Comparison of ENCODE assay signal across 8 cellular contexts in the genomic region with DNA sequence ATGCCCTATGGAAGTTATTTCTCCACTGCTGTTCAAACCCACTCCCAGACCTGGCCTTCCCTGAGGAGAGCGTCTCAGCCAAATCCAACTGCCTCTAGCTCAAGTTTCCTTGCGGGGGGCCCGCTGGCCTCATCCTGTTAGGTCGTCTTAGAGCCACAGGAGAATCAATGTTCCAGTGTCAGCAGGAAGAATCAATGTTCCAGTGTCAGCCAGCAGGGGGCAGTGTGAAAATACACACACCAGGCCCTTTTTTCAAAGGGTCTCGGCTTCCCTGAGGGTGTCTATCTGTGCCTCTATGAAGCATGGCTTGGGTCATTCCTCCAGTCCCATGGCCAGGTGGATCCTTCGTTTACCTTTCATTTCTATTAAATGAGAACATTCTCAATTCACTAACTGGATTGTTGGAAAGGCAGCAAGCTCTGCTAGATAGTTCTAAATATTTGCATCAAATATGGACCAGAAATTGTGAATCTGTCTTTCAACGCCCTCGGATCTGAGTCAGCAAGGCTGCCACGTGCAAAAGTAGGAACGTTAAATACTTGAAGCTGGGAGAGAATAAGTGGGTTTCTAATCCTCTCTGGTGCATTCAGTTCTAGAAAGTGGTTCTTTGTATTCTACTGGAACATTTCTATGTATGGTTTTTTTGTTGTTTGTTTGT. TPM values are rescaled to one million over a fixed set of nuclear protein-coding genes. Genes with fewer than 3 reads are reported as not detected.
DNase-seq lines count a peak whose midpoint lies in the region; FAIRE-seq and TF ChIP-seq lines count a peak whose summit lies in the region.

No MANE protein-coding gene starts in this region.

- H2BK12ac ChIP-seq in H1 (ENCODE audit: low read depth, low read length): no peak overlapping the region
- no peak overlapping the region for H2BK12ac ChIP-seq in neuronal stem cell (ENCODE audit: low read length)

- POLR2A ChIA-PET in activated CD4-positive, alpha-beta memory T cell treated with anti-CD3 and anti-CD28 coated beads, Interleukin-2, amount 10 ng/mL, durations not matched to agents 7 days and 5 days (lab: Charles Lee): interaction anchor here (0.8 kb wide), 1 partner anchor 51 kb away, joined by 3 read pairs; no protein-coding TSS in a partner anchor
- POLR2A ChIA-PET in H1 (lab: Charles Lee; ENCODE audit: partially characterized antibody): interaction anchor here (0.7 kb wide), 1 partner anchor 84 kb away, joined by 3 read pairs; no protein-coding TSS in a partner anchor

- H2BK120ac ChIP-seq in H1 (replicated peaks; ENCODE audit: low read depth, low read length) (no peak overlapping the region), neuronal stem cell (ENCODE audit: low read depth, low read length) (no peak overlapping the region)

- TF ChIP-seq CTCF in H1 (IDR thresholded peaks at IDR 0.05; ENCODE audit: control extremely low read depth in 1 of 3, insufficient read depth in 1 of 3, low read depth in 1 of 3, low read length in 3 of 3): peak; percentile 48 to 90 (median 63)
- TF ChIP-seq CTCF in transverse colon (IDR thresholded peaks at IDR 0.05): peak; percentile 43 to 79 (median 71)

- peak; percentile 57 to 66 for TF ChIP-seq RAD21 in H1 (IDR thresholded peaks at IDR 0.05 in 1 of 2, conservative IDR thresholded peaks at IDR 0.05 in 1 of 2; ENCODE audit: low read depth in 2 of 2, low read length in 2 of 2)

- no peak overlapping the region for H4K91ac ChIP-seq in H1 (replicated peaks; ENCODE audit: insufficient read length, low read length)
- H4K91ac ChIP-seq in neuronal stem cell (ENCODE audit: low read depth, low read length, poor library complexity): no peak overlapping the region

- H3K14ac ChIP-seq in H1 (ENCODE audit: insufficient read length) (no peak overlapping the region), neuronal stem cell (ENCODE audit: low read length) (no peak overlapping the region)

- H3K4me1 ChIP-seq in H1 (replicated peaks in 1 of 4; ENCODE audit: control insufficient read depth in 3 of 4, insufficient read depth in 4 of 4, low read length in 3 of 4) (no peaks in the 10 kb centered on the region), neuronal stem cell (ENCODE audit: control insufficient read depth in 2 of 2, insufficient read depth in 1 of 2, low read depth in 1 of 2, low read length in 2 of 2) (no peaks in the 10 kb centered on the region), transverse colon (no peaks in the 10 kb centered on the region)

- no peak overlapping the region for H4K5ac ChIP-seq in H1 (ENCODE audit: insufficient read length, low read depth, low read length)

- in situ Hi-C loops in transverse colon (cut with MboI; ENCODE audit: low pct_ligation_motif_present in 1 of 4, low pct_unique_long_range_greater_than_20kb in 1 of 4, low sequenced_read_pairs in 3 of 4): no loop called here

- H3K27me3 ChIP-seq in H1 (replicated peaks in 1 of 4; ENCODE audit: control insufficient read depth in 3 of 4, extremely low read depth in 1 of 4, insufficient read depth in 3 of 4, low read length in 3 of 4): no peaks in the 10 kb centered on the region
- peaks cover 0 to 2% (median 0%) of the 10 kb centered on the region in 3 experiments for H3K27me3 ChIP-seq in neuronal stem cell (ENCODE audit: control insufficient read depth in 3 of 3, insufficient read depth in 3 of 3, low read depth in 1 of 3, low read length in 3 of 3)
- H3K27me3 ChIP-seq in transverse colon: peaks cover 3% of the 10 kb centered on the region

- H3K27me3 Mint-ChIP-seq in activated CD4-positive, alpha-beta memory T cell treated with anti-CD3 and anti-CD28 coated beads, Interleukin-2, amount 10 ng/mL, durations not matched to agents 7 days and 5 days: peaks cover 13% of the 10 kb centered on the region

- H3K9me3 Mint-ChIP-seq in activated CD4-positive, alpha-beta memory T cell treated with anti-CD3 and anti-CD28 coated beads, Interleukin-2, amount 10 ng/mL, durations not matched to agents 7 days and 5 days: no peaks in the 10 kb centered on the region

- H2BK5ac ChIP-seq in H1 (ENCODE audit: low read depth, low read length) (no peak overlapping the region), neuronal stem cell (ENCODE audit: low read length) (no peak overlapping the region)

- H2AK5ac ChIP-seq in H1 (ENCODE audit: low read depth, low read length) (no peak overlapping the region), neuronal stem cell (ENCODE audit: low read depth, low read length) (no peak overlapping the region)

- DNase-seq in NCI-H2196 (lab: John Stamatoyannopoulos, UW; ENCODE audit: unreplicated experiment) (peak; percentile 39), NCI-H2196 treated with DMSO at 0.1 percent for 48 hours (lab: John Stamatoyannopoulos, UW; ENCODE audit: unreplicated experiment) (no peak), NCI-H1105 (lab: John Stamatoyannopoulos, UW) (peak; percentile 14), H1 (ENCODE audit: low read depth in 1 of 2, low spot score in 2 of 2) (peak; percentile 58 to 90), neuronal stem cell (ENCODE audit: low spot score) (peak; percentile 64), transverse colon (peak; percentile 56), NCI-H774 (lab: John Stamatoyannopoulos, UW) (no peak)
- peak; percentile 70 for DNase-seq in activated CD4-positive, alpha-beta memory T cell treated with anti-CD3 and anti-CD28 coated beads, Interleukin-2, amount 10 ng/mL, durations not matched to agents 7 days and 5 days

- H3K18ac ChIP-seq in H1 (ENCODE audit: extremely low read depth, low read length): no peak overlapping the region
- H3K18ac ChIP-seq in neuronal stem cell (ENCODE audit: low read length): no peak overlapping the region

- no peak overlapping the region for H3K9ac ChIP-seq in H1 (replicated peaks in 1 of 4; ENCODE audit: extremely low read depth in 1 of 4, low read depth in 3 of 4, low read length in 3 of 4)
- no peak overlapping the region for H3K9ac ChIP-seq in neuronal stem cell (ENCODE audit: low read depth, low read length, poor library complexity)

- H3K4me3 Mint-ChIP-seq in activated CD4-positive, alpha-beta memory T cell treated with anti-CD3 and anti-CD28 coated beads, Interleukin-2, amount 10 ng/mL, durations not matched to agents 7 days and 5 days: no peak overlapping the region

- H4K20me1 ChIP-seq in H1 (replicated peaks in 1 of 2; ENCODE audit: control insufficient read depth in 1 of 2, insufficient read depth in 2 of 2, low read length in 2 of 2): no peaks in the 10 kb centered on the region

- no peak for TF ChIP-seq EP300 in H1 (IDR thresholded peaks at IDR 0.05; ENCODE audit: borderline replicate concordance in 1 of 2, low read depth in 2 of 2, low read length in 2 of 2)
- no peak for TF ChIP-seq EP300 in transverse colon (IDR thresholded peaks at IDR 0.05; ENCODE audit: low read depth)

- H2BK20ac ChIP-seq in H1 (ENCODE audit: low read length): no peak overlapping the region

- H2BK15ac ChIP-seq in H1 (ENCODE audit: low read length) (no peak overlapping the region), neuronal stem cell (ENCODE audit: low read length) (no peak overlapping the region)

- H3K79me1 ChIP-seq in H1 (ENCODE audit: low read depth, low read length) (no peaks in the 10 kb centered on the region), neuronal stem cell (ENCODE audit: low read depth, low read length) (no peaks in the 10 kb centered on the region)

- CTCF ChIA-PET in activated CD4-positive, alpha-beta memory T cell treated with anti-CD3 and anti-CD28 coated beads, Interleukin-2, amount 10 ng/mL, durations not matched to agents 7 days and 5 days (lab: Charles Lee): interaction anchor here (0.5 to 4.9 kb wide), 31 partner anchors 9 to 374 kb away, joined by 3 to 28 read pairs (median 4); no protein-coding TSS in a partner anchor
- CTCF ChIA-PET in H1 (lab: Charles Lee; ENCODE audit: partially characterized antibody): interaction anchor here (0.6 to 2.8 kb wide), 48 partner anchors 8 to 399 kb away, joined by 3 to 16 read pairs (median 4); a partner anchor contains a TSS

- H2AFZ ChIP-seq in H1 (ENCODE audit: low read length) (no peak overlapping the region), neuronal stem cell (ENCODE audit: low read length) (no peak overlapping the region)

- H3K27ac ChIP-seq in H1 (ENCODE audit: low read depth, low read length) (no peak overlapping the region), neuronal stem cell (replicated peaks; ENCODE audit: low read length) (no peak overlapping the region), transverse colon (no peak overlapping the region)

- H3K4me3 ChIP-seq in H1 (ENCODE audit: extremely low read depth in 1 of 4, insufficient read depth in 2 of 4, low read depth in 3 of 4, low read length in 4 of 4) (no peak overlapping the region), neuronal stem cell (ENCODE audit: low read length in 2 of 2) (no peak overlapping the region), transverse colon (no peak overlapping the region)

- H4K8ac ChIP-seq in H1 (ENCODE audit: extremely low read depth, insufficient read depth, low read length) (no peak overlapping the region), neuronal stem cell (ENCODE audit: low read depth, low read length) (no peak overlapping the region)

- H3K36me3 ChIP-seq in H1 (ENCODE audit: control insufficient read depth in 2 of 4, insufficient read depth in 4 of 4, low read length in 3 of 4): no peaks in the 10 kb centered on the region
- H3K36me3 ChIP-seq in neuronal stem cell (replicated peaks in 1 of 2; ENCODE audit: control insufficient read depth in 2 of 2, insufficient read depth in 2 of 2, low read length in 2 of 2): no peaks in the 10 kb centered on the region
- H3K36me3 ChIP-seq in transverse colon: no peaks in the 10 kb centered on the region

- H3K36me3 Mint-ChIP-seq in activated CD4-positive, alpha-beta memory T cell treated with anti-CD3 and anti-CD28 coated beads, Interleukin-2, amount 10 ng/mL, durations not matched to agents 7 days and 5 days (ENCODE audit: low read depth): no peaks in the 10 kb centered on the region

- no peak overlapping the region for H3K4ac ChIP-seq in H1 (replicated peaks; ENCODE audit: insufficient read length, low read depth, low read length)
- no peak overlapping the region for H3K4ac ChIP-seq in neuronal stem cell (ENCODE audit: low read length)

- 56% methylated on average over 10 of the region's 10 CpGs; no CpG with 5 or more reads in 1 of the 2 experiments for WGBS in H1 (ENCODE audit: extremely low coverage in 1 of 2, insufficient coverage in 1 of 2, insufficient read length in 1 of 2, insufficient replicate concordance in 2 of 2, low coverage in 1 of 2, low lambda C conversion rate in 2 of 2, missing lambda C conversion rate in 1 of 2), 2 experiments
- WGBS in neuronal stem cell (ENCODE audit: extremely low coverage in 2 of 2, insufficient read length in 2 of 2, insufficient replicate concordance in 1 of 2), 2 donors: no CpG with 5 or more reads among the region's 10 CpGs
- WGBS in transverse colon (ENCODE audit: low coverage in 1 of 2), 2 donors: 30 to 41% methylated on average over 5 to 10 of the region's 10 CpGs

- H3K79me2 ChIP-seq in H1 (ENCODE audit: control insufficient read depth in 1 of 2, insufficient read depth in 2 of 2, low read length in 2 of 2): no peaks in the 10 kb centered on the region

- H3K9me3 ChIP-seq in H1 (ENCODE audit: insufficient read depth in 2 of 2, low read depth in 1 of 2, low read length in 1 of 2) (no peaks in the 10 kb centered on the region), neuronal stem cell (replicated peaks in 1 of 2; ENCODE audit: control insufficient read depth in 2 of 2, insufficient read depth in 1 of 2, low read depth in 1 of 2, low read length in 2 of 2) (no peaks in the 10 kb centered on the region), transverse colon (no peaks in the 10 kb centered on the region)

- peaks cover 2% of the 10 kb centered on the region for H3K4me1 Mint-ChIP-seq in activated CD4-positive, alpha-beta memory T cell treated with anti-CD3 and anti-CD28 coated beads, Interleukin-2, amount 10 ng/mL, durations not matched to agents 7 days and 5 days

- no peak for TF ChIP-seq POLR2A in H1 (IDR thresholded peaks at IDR 0.05; ENCODE audit: control extremely low read depth in 1 of 2, low read depth in 2 of 2, low read length in 2 of 2)
- no peak for TF ChIP-seq POLR2A in transverse colon (IDR thresholded peaks at IDR 0.05)

- peak; percentile 68 for FAIRE-seq in H1 (lab: Jason Lieb, UNC)

- H3K23ac ChIP-seq in H1 (ENCODE audit: insufficient read length) (no peak overlapping the region), neuronal stem cell (ENCODE audit: low read depth, low read length, poor library complexity) (no peak overlapping the region)

- H3K56ac ChIP-seq in H1 (replicated peaks; ENCODE audit: insufficient read length, low read depth, low read length): no peak overlapping the region

- intact Hi-C loops in transverse colon (cut with DNase I; ENCODE audit: low total_unique reads): no loop called here

- no peaks in the 10 kb centered on the region for H3K23me2 ChIP-seq in H1 (ENCODE audit: low read depth, low read length)

- no peak overlapping the region for H3K4me2 ChIP-seq in H1 (ENCODE audit: insufficient read depth in 1 of 2, low read depth in 2 of 2, low read length in 2 of 2)
- no peak overlapping the region for H3K4me2 ChIP-seq in neuronal stem cell (ENCODE audit: insufficient read depth, low read length, poor library complexity, severe bottlenecking)

- no peak overlapping the region for H3K27ac Mint-ChIP-seq in activated CD4-positive, alpha-beta memory T cell treated with anti-CD3 and anti-CD28 coated beads, Interleukin-2, amount 10 ng/mL, durations not matched to agents 7 days and 5 days

RNA-seq across cellular contexts. Expression of a gene that starts 19.2 kb away (rescaled TPM):
- total RNA-seq in activated CD4-positive, alpha-beta memory T cell treated with anti-CD3 and anti-CD28 coated beads, Interleukin-2, amount 10 ng/mL, durations not matched to agents 7 days and 5 days: not detected
- total RNA-seq in H1 (2021; fragmentation: NEBNext Ultra II Directional; extraction: Animal tissue kit (Norgen Biotek cat#: 25700)): 0.08 and 0.11 TPM in 2 replicates
- polyA plus RNA-seq in H1 (2011; rRNA removed): 0.03 and 0.09 TPM in 2 replicates
- polyA plus RNA-seq in H1 (2011; cell fraction: cytosol; rRNA removed): 0.05 TPM
- polyA plus RNA-seq in H1 (2011; cell fraction: nucleus; rRNA removed): 0.09 TPM
- 0.14 to 0.17 TPM in 2 of 4 replicates, not detected in the others for polyA plus RNA-seq in H1 (2012, experiment 1 of 2)
- polyA plus RNA-seq in H1 (2012, experiment 2 of 2): not detected
- polyA plus RNA-seq in H1 (2013, experiment 1 of 2): 0.04 TPM
- polyA plus RNA-seq in H1 (2013, experiment 2 of 2): 0.06 TPM
- 0.05 and 0.06 TPM in 2 replicates for polyA minus RNA-seq in H1 (2011; rRNA and poly(A)+ RNA removed)
- not detected for polyA minus RNA-seq in H1 (2011; cell fraction: cytosol; rRNA and poly(A)+ RNA removed)
- polyA minus RNA-seq in H1 (2011; cell fraction: nucleus; rRNA and poly(A)+ RNA removed): not detected
- polyA plus RNA-seq in neuronal stem cell (2013, experiment 1 of 2): not detected
- not detected for polyA plus RNA-seq in neuronal stem cell (2013, experiment 2 of 2)
- not detected for total RNA-seq in transverse colon

RNA-seq across cellular contexts. Expression of a gene that starts 54.6 kb away (rescaled TPM):
- total RNA-seq in activated CD4-positive, alpha-beta memory T cell treated with anti-CD3 and anti-CD28 coated beads, Interleukin-2, amount 10 ng/mL, durations not matched to agents 7 days and 5 days: 100 to 1,000 TPM; 111 to 112 TPM
- 21.9 and 23.5 TPM in 2 replicates for total RNA-seq in H1 (2021; fragmentation: NEBNext Ultra II Directional; extraction: Animal tissue kit (Norgen Biotek cat#: 25700))
- 18.9 and 25.8 TPM in 2 replicates for polyA plus RNA-seq in H1 (2011; rRNA removed)
- 31.2 TPM for polyA plus RNA-seq in H1 (2011; cell fraction: cytosol; rRNA removed)
- polyA plus RNA-seq in H1 (2011; cell fraction: nucleus; rRNA removed): 25.0 TPM
- polyA plus RNA-seq in H1 (2012, experiment 1 of 2): 24.7 to 33.4 TPM (median 28.0 TPM) in 4 replicates
- 3.5 TPM for polyA plus RNA-seq in H1 (2012, experiment 2 of 2)
- 28.4 TPM for polyA plus RNA-seq in H1 (2013, experiment 1 of 2)
- 38.6 TPM for polyA plus RNA-seq in H1 (2013, experiment 2 of 2)
- polyA minus RNA-seq in H1 (2011; rRNA and poly(A)+ RNA removed): 37.5 and 68.5 TPM in 2 replicates
- 25.4 TPM for polyA minus RNA-seq in H1 (2011; cell fraction: cytosol; rRNA and poly(A)+ RNA removed)
- polyA minus RNA-seq in H1 (2011; cell fraction: nucleus; rRNA and poly(A)+ RNA removed): 14.9 TPM
- 7.3 TPM for polyA plus RNA-seq in neuronal stem cell (2013, experiment 1 of 2)
- 7.2 TPM for polyA plus RNA-seq in neuronal stem cell (2013, experiment 2 of 2)
- total RNA-seq in transverse colon: 10 to 100 TPM; 62.3 to 98.1 (median 68.3) TPM

Comparison
In these comparisons a context has a peak if more than half of its experiments do, and no peak if none do; other contexts are left out.
1. DNase-seq: peak in NCI-H2196 (single experiment), NCI-H1105 (single experiment), activated CD4-positive, alpha-beta memory T cell treated with anti-CD3 and anti-CD28 coated beads, Interleukin-2, amount 10 ng/mL, durations not matched to agents 7 days and 5 days (single experiment), H1 (2 of 2), neuronal stem cell (single experiment) and transverse colon (single experiment); none in NCI-H2196 treated with DMSO at 0.1 percent for 48 hours (single experiment) and NCI-H774 (single experiment).